ENCODE assay signal across 8 cellular contexts in the genomic region with DNA sequence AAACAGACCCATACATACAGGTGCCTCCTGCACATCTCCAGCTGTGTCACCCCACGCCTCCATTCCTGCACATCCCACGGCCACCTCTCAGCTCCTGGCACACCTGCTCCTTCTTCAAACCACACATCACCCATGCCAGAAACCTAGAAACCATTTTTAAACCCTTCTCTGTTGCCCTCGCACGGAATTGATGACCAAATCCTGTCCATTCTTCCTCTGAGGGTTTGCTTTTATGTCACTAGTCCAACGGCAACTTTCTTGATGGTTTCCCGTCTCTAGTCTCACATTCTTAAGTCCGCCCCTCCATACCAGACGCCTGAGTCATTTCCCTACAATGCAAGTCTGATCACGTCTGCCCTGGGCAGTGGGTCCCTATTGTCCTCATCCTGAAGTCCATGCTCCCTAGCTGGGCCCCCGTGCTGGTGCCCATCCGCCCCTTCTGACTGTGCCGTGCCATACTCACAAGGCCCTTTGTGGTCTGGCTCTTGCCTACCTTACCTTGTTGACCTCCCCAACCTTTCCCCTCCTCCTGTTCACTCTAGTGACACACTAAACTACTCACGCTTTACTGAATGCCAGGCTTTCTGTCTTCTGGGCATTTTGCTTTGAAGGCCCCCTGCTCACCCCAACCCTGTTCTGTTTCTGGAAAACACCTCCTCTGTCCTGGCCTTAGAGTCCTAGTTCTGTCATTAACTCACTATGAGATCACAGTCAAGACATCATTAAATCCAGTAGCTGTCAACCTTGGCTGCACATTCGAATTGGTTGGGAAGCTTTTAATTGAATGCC. TPM values are rescaled to one million over a fixed set of nuclear protein-coding genes. Genes with fewer than 3 reads are reported as not detected.
DNase-seq lines count a peak whose midpoint lies in the region; ATAC-seq and TF ChIP-seq lines count a peak whose summit lies in the region.

No MANE protein-coding gene starts in this region.

- no TSS peak for BruUV-seq in A673 (replicated peaks; lab: Mats Ljungman, UMichigan)

- CTCF ChIA-PET in A673 (lab: Charles Lee), result no interaction called here

- H3K4me1 Mint-ChIP-seq in activated naive CD8-positive, alpha-beta T cell treated with anti-CD3 and anti-CD28 coated beads for 36 hours, result peaks cover 88% of the 10 kb centered on the region

- intact Hi-C loops in A673 (cut with micrococcal nuclease; ENCODE audit: unreplicated experiment) (no loop called here), lower leg skin (cut with DNase I; ENCODE audit: low total_unique reads) (no loop called here)

- TF ChIP-seq EP300 in suprapubic skin (IDR thresholded peaks at IDR 0.05), result no peak

- TF ChIP-seq CTCF in A673 (conservative IDR thresholded peaks at IDR 0.05; ENCODE audit: low read depth, low read length), result no peak
- no peak for TF ChIP-seq CTCF in suprapubic skin (IDR thresholded peaks at IDR 0.05)
- no peak for TF ChIP-seq CTCF in lower leg skin (IDR thresholded peaks at IDR 0.05)

- no peak overlapping the region for H3K4me3 Mint-ChIP-seq in activated naive CD8-positive, alpha-beta T cell treated with anti-CD3 and anti-CD28 coated beads for 36 hours

- H3K4me3 ChIP-seq in A673 (ENCODE audit: low read depth, low read length, poor library complexity, severe bottlenecking) (no peak overlapping the region), suprapubic skin (no peak overlapping the region), lower leg skin (ENCODE audit: low read depth, poor library complexity, severe bottlenecking) (no peak overlapping the region)

- H3K9me3 ChIP-seq in A673 (ENCODE audit: low read depth, low read length, poor library complexity, severe bottlenecking), result no peaks in the 10 kb centered on the region
- H3K9me3 ChIP-seq in suprapubic skin, result no peaks in the 10 kb centered on the region

- H3K36me3 Mint-ChIP-seq in activated naive CD8-positive, alpha-beta T cell treated with anti-CD3 and anti-CD28 coated beads for 36 hours, result peaks cover 59% of the 10 kb centered on the region

- POLR2A ChIA-PET in A673 (lab: Charles Lee; ENCODE audit: low non-redundant PET), result no interaction called here

- no peak for TF ChIP-seq POLR2A in suprapubic skin (IDR thresholded peaks at IDR 0.05)
- TF ChIP-seq POLR2A in lower leg skin (IDR thresholded peaks at IDR 0.05), result no peak

- H3K4me1 ChIP-seq in A673 (ENCODE audit: insufficient read depth, low read length, poor library complexity, severe bottlenecking) (peaks cover 22% of the 10 kb centered on the region), suprapubic skin (peaks cover 99% of the 10 kb centered on the region)

- no peak for ATAC-seq in HG03432 (IDR thresholded peaks at IDR 0.05; ENCODE audit: unreplicated experiment)

- no peaks in the 10 kb centered on the region for H3K9me3 Mint-ChIP-seq in activated naive CD8-positive, alpha-beta T cell treated with anti-CD3 and anti-CD28 coated beads for 36 hours

- no peaks in the 10 kb centered on the region for H3K27me3 Mint-ChIP-seq in activated naive CD8-positive, alpha-beta T cell treated with anti-CD3 and anti-CD28 coated beads for 36 hours

- H3K27ac ChIP-seq in A673 (ENCODE audit: low read depth, low read length, poor library complexity, severe bottlenecking) (peak overlapping the region; percentile 3), suprapubic skin (peak overlapping the region; percentile 83)

- H3K27me3 ChIP-seq in A673 (replicated peaks; ENCODE audit: insufficient read depth, low read depth, low read length, poor library complexity) (no peaks in the 10 kb centered on the region), suprapubic skin (no peaks in the 10 kb centered on the region)

- 37% methylated on average over 14 of the region's 14 CpGs for WGBS in suprapubic skin
- WGBS in lower leg skin, 2 donors, result 38% methylated on average over 14 of the region's 14 CpGs

- peak overlapping the region; percentile 55 for H3K27ac Mint-ChIP-seq in activated naive CD8-positive, alpha-beta T cell treated with anti-CD3 and anti-CD28 coated beads for 36 hours

- DNase-seq in A673 (ENCODE audit: low spot score) (peak; percentile 87), HS-27A (ENCODE audit: low read depth) (peak; percentile 100), iPS-NIHi7 (ENCODE audit: extremely low spot score) (peak; percentile 45), suprapubic skin (ENCODE audit: low spot score in 2 of 2) (no peak), lower leg skin (ENCODE audit: low spot score in 2 of 2) (no peak), NCI-H1048 (lab: John Stamatoyannopoulos, UW) (no peak)
- no peak for DNase-seq in activated naive CD8-positive, alpha-beta T cell treated with anti-CD3 and anti-CD28 coated beads for 36 hours

- H3K36me3 ChIP-seq in A673 (ENCODE audit: insufficient read depth, low read length, poor library complexity, severe bottlenecking) (peaks cover 16% of the 10 kb centered on the region), suprapubic skin (peaks cover 5% of the 10 kb centered on the region)

RNA-seq across cellular contexts. Expression of a gene that starts 17.6 kb away (rescaled TPM):
- total RNA-seq in A673 (2021) (36.7 and 43.2 TPM in 2 replicates), suprapubic skin (1,000 to 10,000 TPM in 1 of 4 donors, 100 to 1,000 TPM in 3; 466 to 1,239 (median 686) TPM), lower leg skin (1,000 to 10,000 TPM in 2 of 4 donors, 100 to 1,000 TPM in 2; 488 to 2,308 (median 910) TPM)
- 100 to 1,000 TPM; 105 to 114 TPM for total RNA-seq in activated naive CD8-positive, alpha-beta T cell treated with anti-CD3 and anti-CD28 coated beads for 36 hours

Comparison
In these comparisons a context has a peak if more than half of its experiments do, and no peak if none do; other contexts are left out.
1. DNase-seq: peak in A673 (single experiment), HS-27A (single experiment) and iPS-NIHi7 (single experiment); none in activated naive CD8-positive, alpha-beta T cell treated with anti-CD3 and anti-CD28 coated beads for 36 hours (single experiment), suprapubic skin (0 of 2), lower leg skin (0 of 2) and NCI-H1048 (single experiment).
2. RNA of a gene that starts 17.6 kb away (total RNA-seq): 488 to 2,308 TPM in lower leg skin and 466 to 1,239 TPM in suprapubic skin; 105 to 114 TPM in activated naive CD8-positive, alpha-beta T cell treated with anti-CD3 and anti-CD28 coated beads for 36 hours and 36.7 to 43.2 TPM in A673; every median in the first group is over 4 times any median in the second.